20 cellular contexts compared by ENCODE assay signal in genomic region chr2:33909945-33910344, GRCh38.
"Had no signal": no experiment of that assay in that cellular context is flagged by ENCODE, and none has a peak within 500 bp of the region (broad histone marks: within the 10 kb centered on the region; RNA-seq: fewer than 3 reads in every experiment).

No MANE protein-coding gene starts in this region.

- H3K27ac ChIP-seq: spleen, testis, upper lobe of left lung had no signal

- H3K27ac Mint-ChIP-seq: activated CD4-positive, alpha-beta T cell treated with anti-CD3 and anti-CD28 coated beads, Interleukin-2, amount 10 ng/mL, durations not matched to agents 7 days and 5 days; activated CD8-positive, alpha-beta memory T cell treated with anti-CD3 and anti-CD28 coated beads, Interleukin-2, amount 10 ng/mL, durations not matched to agents 7 days and 5 days; activated CD8-positive, alpha-beta T cell treated with anti-CD3 and anti-CD28 coated beads for 36 hours; activated naive CD4-positive, alpha-beta T cell treated with anti-CD3 and anti-CD28 coated beads, Interleukin-2, amount 10 ng/mL, durations not matched to agents 7 days and 5 days had no signal

- H3K27me3 Mint-ChIP-seq: activated CD4-positive, alpha-beta T cell treated with anti-CD3 and anti-CD28 coated beads, Interleukin-2, amount 10 ng/mL, durations not matched to agents 7 days and 5 days; activated CD8-positive, alpha-beta memory T cell treated with anti-CD3 and anti-CD28 coated beads, Interleukin-2, amount 10 ng/mL, durations not matched to agents 7 days and 5 days; activated CD8-positive, alpha-beta T cell treated with anti-CD3 and anti-CD28 coated beads for 36 hours; activated naive CD4-positive, alpha-beta T cell treated with anti-CD3 and anti-CD28 coated beads, Interleukin-2, amount 10 ng/mL, durations not matched to agents 7 days and 5 days had no signal

- ATAC-seq: activated CD8-positive, alpha-beta memory T cell treated with anti-CD3 and anti-CD28 coated beads, Interleukin-2, amount 10 ng/mL, durations not matched to agents 7 days and 5 days; activated CD8-positive, alpha-beta T cell treated with anti-CD3 and anti-CD28 coated beads for 36 hours; mucosa of descending colon had no signal

- H3K36me3 Mint-ChIP-seq: activated CD8-positive, alpha-beta memory T cell treated with anti-CD3 and anti-CD28 coated beads, Interleukin-2, amount 10 ng/mL, durations not matched to agents 7 days and 5 days; activated naive CD4-positive, alpha-beta T cell treated with anti-CD3 and anti-CD28 coated beads, Interleukin-2, amount 10 ng/mL, durations not matched to agents 7 days and 5 days had no signal

- H3K4me3 Mint-ChIP-seq: activated CD4-positive, alpha-beta T cell treated with anti-CD3 and anti-CD28 coated beads, Interleukin-2, amount 10 ng/mL, durations not matched to agents 7 days and 5 days; activated CD8-positive, alpha-beta memory T cell treated with anti-CD3 and anti-CD28 coated beads, Interleukin-2, amount 10 ng/mL, durations not matched to agents 7 days and 5 days; activated CD8-positive, alpha-beta T cell treated with anti-CD3 and anti-CD28 coated beads for 36 hours; activated naive CD4-positive, alpha-beta T cell treated with anti-CD3 and anti-CD28 coated beads, Interleukin-2, amount 10 ng/mL, durations not matched to agents 7 days and 5 days had no signal

- H3K9me3 ChIP-seq: testis had no signal

- H3K4me3 ChIP-seq: mucosa of descending colon, spleen, testis, upper lobe of left lung had no signal

- H3K27me3 ChIP-seq: spleen, testis, upper lobe of left lung had no signal

- H3K4me1 ChIP-seq: spleen, testis, upper lobe of left lung had no signal

- H3K4me1 Mint-ChIP-seq: activated CD4-positive, alpha-beta T cell treated with anti-CD3 and anti-CD28 coated beads, Interleukin-2, amount 10 ng/mL, durations not matched to agents 7 days and 5 days; activated CD8-positive, alpha-beta memory T cell treated with anti-CD3 and anti-CD28 coated beads, Interleukin-2, amount 10 ng/mL, durations not matched to agents 7 days and 5 days; activated naive CD4-positive, alpha-beta T cell treated with anti-CD3 and anti-CD28 coated beads, Interleukin-2, amount 10 ng/mL, durations not matched to agents 7 days and 5 days had no signal

- H3K36me3 ChIP-seq: spleen, upper lobe of left lung had no signal

- DNase-seq: activated CD4-positive, alpha-beta T cell treated with anti-CD3 and anti-CD28 coated beads, Interleukin-2, amount 10 ng/mL, durations not matched to agents 7 days and 5 days; activated CD8-positive, alpha-beta memory T cell treated with anti-CD3 and anti-CD28 coated beads, Interleukin-2, amount 10 ng/mL, durations not matched to agents 7 days and 5 days; activated CD8-positive, alpha-beta T cell treated with anti-CD3 and anti-CD28 coated beads for 36 hours; activated effector memory CD4-positive, alpha-beta T cell treated with anti-CD3 and anti-CD28 coated beads, Interleukin-2, amount 50 U/mL, for 16 hours; activated naive CD4-positive, alpha-beta T cell treated with anti-CD3 and anti-CD28 coated beads, Interleukin-2, amount 10 ng/mL, durations not matched to agents 7 days and 5 days; activated T-cell treated with anti-CD3 and anti-CD28 coated beads for 4 hours; cerebellar nuclear complex; cortex of kidney; foreskin melanocyte; hippocampal formation; kidney glomerular epithelial cell; mesendoderm; mucosa of descending colon; nucleus accumbens; posterior cingulate gyrus; spleen; stimulated activated CD4-positive, alpha-beta T cell treated with anti-CD3 and anti-CD28 coated beads, Interleukin-4, amount 100 ng/mL, for 1 hour; stimulated activated naive CD4-positive, alpha-beta T cell; testis; upper lobe of left lung had no signal
